In genomic region chr10:75402486-75403143, GRCh38 we compare ENCODE assay signal across 1 cellular context.
TF ChIP-seq lines count a peak whose summit lies in the region.

No MANE protein-coding gene starts in this region.

TF ChIP-seq in HepG2, 621 proteins besides CTCF, POLR2A, EP300 and RAD21 (continued from another document):
- TF ChIP-seq ZXDC (CRISPR knock-in tag; IDR thresholded peaks at IDR 0.05) (peak; percentile 61; the same call in 1 of the 2 replicates), SP1 (IDR thresholded peaks at IDR 0.05) (no peak), SP1 (CRISPR knock-in tag; IDR thresholded peaks at IDR 0.05) (no peak), RBM22 (optimal IDR thresholded peaks at IDR 0.05; ENCODE audit: low read length) (no peak), TCF7 (IDR thresholded peaks at IDR 0.05; ENCODE audit: low read depth) (peak; percentile 83), ZNF329 (CRISPR knock-in tag; IDR thresholded peaks at IDR 0.05; ENCODE audit: low read depth) (0 out of 2 replicates have a peak, but pooled peaks have one; percentile 54), ZBTB7A (CRISPR knock-in tag; IDR thresholded peaks at IDR 0.05) (0 out of 2 replicates have a peak, but pooled peaks have one; percentile 1), MTF1 (CRISPR knock-in tag; IDR thresholded peaks at IDR 0.05) (no peak), TOPORS (CRISPR knock-in tag; IDR thresholded peaks at IDR 0.05) (peak; percentile 78; the same call in 1 of the 2 replicates), SMAD3 (CRISPR knock-in tag; IDR thresholded peaks at IDR 0.05) (peak; percentile 13; the same call in 1 of the 2 replicates), ZSCAN9 (CRISPR knock-in tag; IDR thresholded peaks at IDR 0.05; ENCODE audit: borderline replicate concordance) (no peak), ZNF331 (CRISPR knock-in tag; IDR thresholded peaks at IDR 0.05) (no peak), KDM5A (IDR thresholded peaks at IDR 0.05; ENCODE audit: borderline replicate concordance, low read length) (peak; percentile 80; the same call in 1 of the 2 replicates), ZNF230 (CRISPR knock-in tag; IDR thresholded peaks at IDR 0.05) (0 out of 2 replicates have a peak, but pooled peaks have one; percentile 70), ZNF678 (CRISPR knock-in tag; IDR thresholded peaks at IDR 0.05) (no peak), ZNF704 (CRISPR knock-in tag; IDR thresholded peaks at IDR 0.05; ENCODE audit: borderline replicate concordance) (0 out of 2 replicates have a peak, but pooled peaks have one; percentile 27), PHF5A (CRISPR knock-in tag; IDR thresholded peaks at IDR 0.05; ENCODE audit: low read depth, unreplicated experiment) (no peak), ARNT2 (CRISPR knock-in tag; IDR thresholded peaks at IDR 0.05; ENCODE audit: low read depth) (no peak), MZF1 (CRISPR knock-in tag; IDR thresholded peaks at IDR 0.05; ENCODE audit: borderline replicate concordance) (no peak), ZNF124 (CRISPR knock-in tag; IDR thresholded peaks at IDR 0.05) (0 out of 2 replicates have a peak, but pooled peaks have one; percentile 7), ZNF687 (CRISPR knock-in tag; IDR thresholded peaks at IDR 0.05) (peak; percentile 35; the same call in 1 of the 2 replicates), ZBTB7B (CRISPR knock-in tag; IDR thresholded peaks at IDR 0.05) (0 out of 2 replicates have a peak, but pooled peaks have one; percentile 8), ZNF10 (CRISPR knock-in tag; IDR thresholded peaks at IDR 0.05; ENCODE audit: borderline replicate concordance, low read depth) (no peak), ZNF274 (CRISPR knock-in tag; IDR thresholded peaks at IDR 0.05) (no peak; the same call in 1 of the 2 replicates), ZNF883 (CRISPR knock-in tag; IDR thresholded peaks at IDR 0.05; ENCODE audit: not compliant biosample characterization) (no peak), ZNF768 (CRISPR knock-in tag; IDR thresholded peaks at IDR 0.05) (peak; percentile 24; the same call in 1 of the 2 replicates), NR2F6 (IDR thresholded peaks at IDR 0.05) (no peak), NR2F6 (CRISPR knock-in tag; IDR thresholded peaks at IDR 0.05) (no peak), CHD4 (IDR thresholded peaks at IDR 0.05; ENCODE audit: borderline replicate concordance, low read length) (peak; percentile 72; the same call in 1 of the 2 replicates), SOX13 (IDR thresholded peaks at IDR 0.05) (no peak; the same call in 1 of the 2 replicates), SOX13 (CRISPR knock-in tag; conservative IDR thresholded peaks at IDR 0.05 in 1 of 2, IDR thresholded peaks at IDR 0.05 in 1 of 2) (peak in 1 of 2 experiments; percentile 51; a peak in 2 of 4 replicates), ZNF75D (CRISPR knock-in tag; IDR thresholded peaks at IDR 0.05; ENCODE audit: borderline replicate concordance) (no peak), KDM6A (CRISPR knock-in tag; IDR thresholded peaks at IDR 0.05; ENCODE audit: low read depth) (no peak), NR3C1 (CRISPR knock-in tag; IDR thresholded peaks at IDR 0.05) (no peak), TMF1 (CRISPR knock-in tag; IDR thresholded peaks at IDR 0.05; ENCODE audit: low read depth) (0 out of 2 replicates have a peak, but pooled peaks have one; percentile 33), BHLHE40 (IDR thresholded peaks at IDR 0.05; ENCODE audit: low read length) (no peak), SP140L (CRISPR knock-in tag; IDR thresholded peaks at IDR 0.05; ENCODE audit: borderline replicate concordance) (no peak), BCL6 (CRISPR knock-in tag; IDR thresholded peaks at IDR 0.05) (peak; percentile 60; the same call in 1 of the 2 replicates), SAFB2 (CRISPR knock-in tag; IDR thresholded peaks at IDR 0.05; ENCODE audit: borderline replicate concordance, low read depth) (peak; percentile 31; the same call in 1 of the 2 replicates), MIER2 (CRISPR knock-in tag; IDR thresholded peaks at IDR 0.05) (no peak), POLR2AphosphoS2 (IDR thresholded peaks at IDR 0.05; ENCODE audit: low read depth, low read length) (no peak), TAF15 (IDR thresholded peaks at IDR 0.05; ENCODE audit: low read depth, low read length, poor library complexity, severe bottlenecking) (peak; percentile 40), SMYD3 (CRISPR knock-in tag; IDR thresholded peaks at IDR 0.05) (0 out of 2 replicates have a peak, but pooled peaks have one; percentile 57), ZNF558 (CRISPR knock-in tag; IDR thresholded peaks at IDR 0.05; ENCODE audit: borderline replicate concordance) (no peak; the same call in 1 of the 2 replicates)
- TF ChIP-seq, protein P1, sequence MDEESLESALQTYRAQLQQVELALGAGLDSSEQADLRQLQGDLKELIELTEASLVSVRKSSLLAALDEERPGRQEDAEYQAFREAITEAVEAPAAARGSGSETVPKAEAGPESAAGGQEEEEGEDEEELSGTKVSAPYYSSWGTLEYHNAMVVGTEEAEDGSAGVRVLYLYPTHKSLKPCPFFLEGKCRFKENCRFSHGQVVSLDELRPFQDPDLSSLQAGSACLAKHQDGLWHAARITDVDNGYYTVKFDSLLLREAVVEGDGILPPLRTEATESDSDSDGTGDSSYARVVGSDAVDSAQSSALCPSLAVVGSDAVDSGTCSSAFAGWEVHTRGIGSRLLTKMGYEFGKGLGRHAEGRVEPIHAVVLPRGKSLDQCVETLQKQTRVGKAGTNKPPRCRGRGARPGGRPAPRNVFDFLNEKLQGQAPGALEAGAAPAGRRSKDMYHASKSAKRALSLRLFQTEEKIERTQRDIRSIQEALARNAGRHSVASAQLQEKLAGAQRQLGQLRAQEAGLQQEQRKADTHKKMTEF (CRISPR knock-in tag; IDR thresholded peaks at IDR 0.05), result peak; percentile 18; the same call in 1 of the 2 replicates
- TF ChIP-seq, protein P2, sequence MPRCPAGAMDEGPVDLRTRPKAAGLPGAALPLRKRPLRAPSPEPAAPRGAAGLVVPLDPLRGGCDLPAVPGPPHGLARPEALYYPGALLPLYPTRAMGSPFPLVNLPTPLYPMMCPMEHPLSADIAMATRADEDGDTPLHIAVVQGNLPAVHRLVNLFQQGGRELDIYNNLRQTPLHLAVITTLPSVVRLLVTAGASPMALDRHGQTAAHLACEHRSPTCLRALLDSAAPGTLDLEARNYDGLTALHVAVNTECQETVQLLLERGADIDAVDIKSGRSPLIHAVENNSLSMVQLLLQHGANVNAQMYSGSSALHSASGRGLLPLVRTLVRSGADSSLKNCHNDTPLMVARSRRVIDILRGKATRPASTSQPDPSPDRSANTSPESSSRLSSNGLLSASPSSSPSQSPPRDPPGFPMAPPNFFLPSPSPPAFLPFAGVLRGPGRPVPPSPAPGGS (CRISPR knock-in tag; IDR thresholded peaks at IDR 0.05), result no peak
- TF ChIP-seq, protein P3, sequence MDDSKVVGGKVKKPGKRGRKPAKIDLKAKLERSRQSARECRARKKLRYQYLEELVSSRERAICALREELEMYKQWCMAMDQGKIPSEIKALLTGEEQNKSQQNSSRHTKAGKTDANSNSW (CRISPR knock-in tag; IDR thresholded peaks at IDR 0.05; ENCODE audit: borderline replicate concordance), result no peak
- TF ChIP-seq, protein P4, sequence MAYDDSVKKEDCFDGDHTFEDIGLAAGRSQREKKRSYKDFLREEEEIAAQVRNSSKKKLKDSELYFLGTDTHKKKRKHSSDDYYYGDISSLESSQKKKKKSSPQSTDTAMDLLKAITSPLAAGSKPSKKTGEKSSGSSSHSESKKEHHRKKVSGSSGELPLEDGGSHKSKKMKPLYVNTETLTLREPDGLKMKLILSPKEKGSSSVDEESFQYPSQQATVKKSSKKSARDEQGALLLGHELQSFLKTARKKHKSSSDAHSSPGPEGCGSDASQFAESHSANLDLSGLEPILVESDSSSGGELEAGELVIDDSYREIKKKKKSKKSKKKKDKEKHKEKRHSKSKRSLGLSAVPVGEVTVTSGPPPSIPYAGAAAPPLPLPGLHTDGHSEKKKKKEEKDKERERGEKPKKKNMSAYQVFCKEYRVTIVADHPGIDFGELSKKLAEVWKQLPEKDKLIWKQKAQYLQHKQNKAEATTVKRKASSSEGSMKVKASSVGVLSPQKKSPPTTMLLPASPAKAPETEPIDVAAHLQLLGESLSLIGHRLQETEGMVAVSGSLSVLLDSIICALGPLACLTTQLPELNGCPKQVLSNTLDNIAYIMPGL (CRISPR knock-in tag; IDR thresholded peaks at IDR 0.05; ENCODE audit: borderline replicate concordance in 1 of 2, low read depth in 1 of 2), result peak in 1 of 2 experiments; percentile 17; a peak in 2 of 4 replicates
- TF ChIP-seq, protein P5, sequence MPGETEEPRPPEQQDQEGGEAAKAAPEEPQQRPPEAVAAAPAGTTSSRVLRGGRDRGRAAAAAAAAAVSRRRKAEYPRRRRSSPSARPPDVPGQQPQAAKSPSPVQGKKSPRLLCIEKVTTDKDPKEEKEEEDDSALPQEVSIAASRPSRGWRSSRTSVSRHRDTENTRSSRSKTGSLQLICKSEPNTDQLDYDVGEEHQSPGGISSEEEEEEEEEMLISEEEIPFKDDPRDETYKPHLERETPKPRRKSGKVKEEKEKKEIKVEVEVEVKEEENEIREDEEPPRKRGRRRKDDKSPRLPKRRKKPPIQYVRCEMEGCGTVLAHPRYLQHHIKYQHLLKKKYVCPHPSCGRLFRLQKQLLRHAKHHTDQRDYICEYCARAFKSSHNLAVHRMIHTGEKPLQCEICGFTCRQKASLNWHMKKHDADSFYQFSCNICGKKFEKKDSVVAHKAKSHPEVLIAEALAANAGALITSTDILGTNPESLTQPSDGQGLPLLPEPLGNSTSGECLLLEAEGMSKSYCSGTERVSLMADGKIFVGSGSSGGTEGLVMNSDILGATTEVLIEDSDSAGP (CRISPR knock-in tag; IDR thresholded peaks at IDR 0.05; ENCODE audit: borderline replicate concordance), result no peak
